Comparison of ENCODE assay signal across 1 cellular context in genomic region chr6:107690546-107690863, GRCh38.
TF ChIP-seq lines count a peak whose summit lies in the region.

No MANE protein-coding gene starts in this region.

TF ChIP-seq in IMR-90, 13 proteins besides CTCF, POLR2A, EP300 and RAD21:
- TF ChIP-seq BHLHE40 (IDR thresholded peaks at IDR 0.05; ENCODE audit: low read depth, low read length) (no peak), MAZ (IDR thresholded peaks at IDR 0.05; ENCODE audit: borderline replicate concordance, low read depth, low read length) (no peak), CEBPB (IDR thresholded peaks at IDR 0.05; ENCODE audit: low read depth, low read length) (no peak), SMC3 (IDR thresholded peaks at IDR 0.05; ENCODE audit: low read depth, low read length) (no peak), MAFK (IDR thresholded peaks at IDR 0.05; ENCODE audit: low read depth, low read length) (no peak), NFE2L2 (IDR thresholded peaks at IDR 0.05; ENCODE audit: low read depth, low read length) (no peak), RFX5 (IDR thresholded peaks at IDR 0.05; ENCODE audit: low read depth, low read length) (no peak), FOS (IDR thresholded peaks at IDR 0.05; ENCODE audit: low read depth, low read length) (no peak), MXI1 (IDR thresholded peaks at IDR 0.05; ENCODE audit: borderline replicate concordance, low read depth, low read length) (no peak), RCOR1 (IDR thresholded peaks at IDR 0.05; ENCODE audit: insufficient replicate concordance, low read length) (no peak), CHD1 (IDR thresholded peaks at IDR 0.05; ENCODE audit: low read depth, low read length) (no peak)
- TF ChIP-seq, protein P1, sequence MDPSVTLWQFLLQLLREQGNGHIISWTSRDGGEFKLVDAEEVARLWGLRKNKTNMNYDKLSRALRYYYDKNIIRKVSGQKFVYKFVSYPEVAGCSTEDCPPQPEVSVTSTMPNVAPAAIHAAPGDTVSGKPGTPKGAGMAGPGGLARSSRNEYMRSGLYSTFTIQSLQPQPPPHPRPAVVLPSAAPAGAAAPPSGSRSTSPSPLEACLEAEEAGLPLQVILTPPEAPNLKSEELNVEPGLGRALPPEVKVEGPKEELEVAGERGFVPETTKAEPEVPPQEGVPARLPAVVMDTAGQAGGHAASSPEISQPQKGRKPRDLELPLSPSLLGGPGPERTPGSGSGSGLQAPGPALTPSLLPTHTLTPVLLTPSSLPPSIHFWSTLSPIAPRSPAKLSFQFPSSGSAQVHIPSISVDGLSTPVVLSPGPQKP (IDR thresholded peaks at IDR 0.05; ENCODE audit: borderline replicate concordance, low read depth, low read length): no peak
- TF ChIP-seq, protein P2, sequence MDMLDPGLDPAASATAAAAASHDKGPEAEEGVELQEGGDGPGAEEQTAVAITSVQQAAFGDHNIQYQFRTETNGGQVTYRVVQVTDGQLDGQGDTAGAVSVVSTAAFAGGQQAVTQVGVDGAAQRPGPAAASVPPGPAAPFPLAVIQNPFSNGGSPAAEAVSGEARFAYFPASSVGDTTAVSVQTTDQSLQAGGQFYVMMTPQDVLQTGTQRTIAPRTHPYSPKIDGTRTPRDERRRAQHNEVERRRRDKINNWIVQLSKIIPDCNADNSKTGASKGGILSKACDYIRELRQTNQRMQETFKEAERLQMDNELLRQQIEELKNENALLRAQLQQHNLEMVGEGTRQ (IDR thresholded peaks at IDR 0.05; ENCODE audit: low read depth, low read length): no peak
